ENCODE assay signal across 8 cellular contexts in genomic region chr22:45318168-45318557, GRCh38. TPM values are rescaled to one million over a fixed set of nuclear protein-coding genes. Genes with fewer than 3 reads are reported as not detected.
DNase-seq lines count a peak whose midpoint lies in the region; ATAC-seq, FAIRE-seq and TF ChIP-seq lines count a peak whose summit lies in the region.

No MANE protein-coding gene starts in this region.

- H2AFZ ChIP-seq in GM12878 (ENCODE audit: control insufficient read depth, low read depth, low read length) = peak overlapping the region; percentile 31

- TF ChIP-seq POLR2A in GM12878 (IDR thresholded peaks at IDR 0.05; ENCODE audit: low read depth, low read length) (no peak), spleen (IDR thresholded peaks at IDR 0.05) (no peak)

- H3K79me2 ChIP-seq in GM12878 (ENCODE audit: control insufficient read depth, insufficient read depth, low read length) = peaks cover 14% of the 10 kb centered on the region

- TF ChIP-seq RAD21 in GM12878 (IDR thresholded peaks at IDR 0.05; ENCODE audit: insufficient read depth, low read depth, low read length) = no peak

- peaks cover 3% of the 10 kb centered on the region; the same call in 1 of the 2 replicates for H4K20me1 ChIP-seq in GM12878 (ENCODE audit: control insufficient read depth, insufficient read depth)

- intact Hi-C loops in GM12878 (cut with micrococcal nuclease; ENCODE audit: unreplicated experiment) = loop anchor here (5.0 kb wide), 1 partner anchor 36 kb away; the partner anchor contains the start of gene UPK3A
- intact Hi-C loops in spleen (cut with DNase I; ENCODE audit: low total_unique reads) = no loop called here

- H3K9ac ChIP-seq in GM12878 (ENCODE audit: control insufficient read depth, insufficient read depth, low read length) = no peak overlapping the region; the same call in 1 of the 2 replicates

- DNase-seq in SKM-1 treated with dmso at 0.1 percent for 144 hours (lab: John Stamatoyannopoulos, UW; ENCODE audit: unreplicated experiment) (peak; percentile 57), SKM-1 (lab: John Stamatoyannopoulos, UW; ENCODE audit: unreplicated experiment) (no peak), M059J (ENCODE audit: low read depth) (peak; percentile 89), T-helper 9 cell (peak; percentile 79), GM12878 (ENCODE audit: low read depth, low spot score) (peak; percentile 68), inferior parietal cortex (ENCODE audit: extremely low spot score) (peak; percentile 62), spleen (peak; percentile 85), NCI-H526 (lab: John Stamatoyannopoulos, UW) (no peak)

- H3K36me3 ChIP-seq in GM12878 (ENCODE audit: control insufficient read depth in 2 of 2, insufficient read depth in 2 of 2, low read length in 1 of 2) (peaks cover 1 to 3% of the 10 kb centered on the region in 2 experiments; a peak in 2 of 4 replicates), spleen (peaks cover 0 to 18% (median 8%) of the 10 kb centered on the region in 6 donors)

- BruUV-seq in GM12878 (replicated peaks; lab: Mats Ljungman, UMichigan) = no TSS peak

- no peaks in the 10 kb centered on the region for H3K27me3 ChIP-seq in GM12878 (replicated peaks in 1 of 2; ENCODE audit: control insufficient read depth in 2 of 2, insufficient read depth in 2 of 2, low read length in 1 of 2)
- no peaks in the 10 kb centered on the region for H3K27me3 ChIP-seq in spleen (replicated peaks in 1 of 7)

- peaks cover 24% of the 10 kb centered on the region for H3K4me1 ChIP-seq in GM12878 (ENCODE audit: control insufficient read depth, insufficient read depth, low read length)
- peaks cover 11 to 87% (median 46%) of the 10 kb centered on the region in 6 donors for H3K4me1 ChIP-seq in spleen

- in situ Hi-C loops in GM12878 (cut with MboI) = no loop called here

- TF ChIP-seq EP300 in GM12878 (IDR thresholded peaks at IDR 0.05; ENCODE audit: borderline replicate concordance in 1 of 2, control insufficient read depth in 1 of 2, low read depth in 2 of 2, low read length in 2 of 2) = no peak

- POLR2A ChIA-PET in GM12878 (lab: Charles Lee) = no interaction called here

- ATAC-seq in GM12878 = peak; percentile 78

- peak; percentile 96 for FAIRE-seq in GM12878 (lab: Jason Lieb, UNC)

- peak overlapping the region; percentile 60 for H3K4me2 ChIP-seq in GM12878 (ENCODE audit: control insufficient read depth, insufficient read depth)

- H3K27ac ChIP-seq in GM12878 (ENCODE audit: control insufficient read depth, insufficient read depth) = peak overlapping the region; percentile 87
- H3K27ac ChIP-seq in spleen = peak overlapping the region; percentile 76 to 92 (median 84)

- WGBS in GM12878 (ENCODE audit: insufficient coverage, insufficient replicate concordance, low lambda C conversion rate, missing lambda C conversion rate) = under 1% methylated on average over 8 of the region's 8 CpGs
- WGBS in spleen, 5 donors = 6 to 13% (median 8%) methylated on average over 8 of the region's 8 CpGs

- TF ChIP-seq CTCF in GM12878 (IDR thresholded peaks at IDR 0.05 in 2 of 3, conservative IDR thresholded peaks at IDR 0.05 in 1 of 3; ENCODE audit: control insufficient read depth in 2 of 3, extremely low read depth in 1 of 3, insufficient read depth in 1 of 3, low read depth in 3 of 3, low read length in 3 of 3) (no peak), spleen (IDR thresholded peaks at IDR 0.05 in 8 of 11, conservative IDR thresholded peaks at IDR 0.05 in 3 of 11) (no peak)

- SMC1A ChIA-PET in GM12878 (lab: Charles Lee; ENCODE audit: uncharacterized antibody, unreplicated experiment) = interaction anchor here (1.2 to 2.0 kb wide), 4 partner anchors 9 to 70 kb away, joined by 3 to 6 read pairs (median 5); partner anchors contain the start of gene FAM118A

- H3K4me3 ChIP-seq in GM12878 = peak overlapping the region; percentile 4; the same call in 1 of the 2 replicates
- peak overlapping the region in 5 of 8 donors; percentile 7 to 55 (median 11) for H3K4me3 ChIP-seq in spleen

- H3K9me3 ChIP-seq in GM12878 (replicated peaks; ENCODE audit: control insufficient read depth, insufficient read depth, low read length) = no peaks in the 10 kb centered on the region
- no peaks in the 10 kb centered on the region for H3K9me3 ChIP-seq in spleen

- CTCF ChIA-PET in GM12878 (lab: Yijun Ruan, JAX) = interaction anchor here (0.7 kb wide), 1 partner anchor 54 kb away, joined by 3 read pairs; no protein-coding TSS in a partner anchor

- RAD21 ChIA-PET in GM12878 (lab: Charles Lee; ENCODE audit: unreplicated experiment) = interaction anchor here (1.2 to 1.7 kb wide), 2 partner anchors 10 to 78 kb away, joined by 3 to 4 read pairs; no protein-coding TSS in a partner anchor

TF ChIP-seq in GM12878, 131 proteins besides CTCF, POLR2A, EP300 and RAD21 (continues in another document):
- TF ChIP-seq NFXL1 (IDR thresholded peaks at IDR 0.05; ENCODE audit: borderline replicate concordance) (no peak), BCLAF1 (IDR thresholded peaks at IDR 0.05) (no peak), SREBF2 (IDR thresholded peaks at IDR 0.05; ENCODE audit: low read length) (no peak), POLR2AphosphoS2 (IDR thresholded peaks at IDR 0.05; ENCODE audit: low read depth, low read length) (no peak)

RNA-seq across cellular contexts. Expression of gene FAM118A, which starts 8.4 kb away (rescaled TPM):
- total RNA-seq in M059J (2014; rRNA removed; shearing (Covaris generic)) = 4.1 and 9.8 TPM in 2 replicates
- 527 and 548 TPM in 2 replicates for total RNA-seq in GM12878 (2013; cell fraction: nucleolus; rRNA removed)
- 59.2 and 69.5 TPM in 2 replicates for total RNA-seq in GM12878 (2014; rRNA removed)
- total RNA-seq in GM12878 (2014; rRNA removed; fragmentation: Illumina TruSeq; extraction: Trizol) = 53.0 and 54.0 TPM in 2 replicates
- total RNA-seq in GM12878 (2021) = 44.6 and 63.1 TPM in 2 replicates
- 93.5 TPM for polyA plus RNA-seq in GM12878 (2011; ENCODE audit: low read depth)
- polyA plus RNA-seq in GM12878 (2011; rRNA removed) = 332 and 365 TPM in 2 replicates
- 197 and 240 TPM in 2 replicates for polyA plus RNA-seq in GM12878 (2011; cell fraction: cytosol; rRNA removed)
- 1,350 and 1,445 TPM in 2 replicates for polyA plus RNA-seq in GM12878 (2011; cell fraction: nucleus; rRNA removed)
- polyA plus RNA-seq in GM12878 (2012) = 117 and 140 TPM in 2 replicates
- polyA plus RNA-seq in GM12878 (2014; fragmentation: Illumina TruSeq; extraction: Trizol) = 66.3 and 73.8 TPM in 2 replicates
- 10 to 100 TPM; 17.4 to 20.1 TPM for polyA plus RNA-seq in GM12878 (2014; fragmentation: Nextera tagmentation; extraction: Ambion mirVana)
- polyA plus RNA-seq in GM12878 (2014; rRNA removed) = 125 and 126 TPM in 2 replicates
- polyA plus RNA-seq in GM12878 (2016; fragmentation: Nextera tagmentation; extraction: Ambion mirVana) = 10 to 100 TPM; 41.7 to 44.1 TPM
- polyA minus RNA-seq in GM12878 (2011; rRNA and poly(A)+ RNA removed) = 53.4 and 81.5 TPM in 2 replicates
- polyA minus RNA-seq in GM12878 (2011; cell fraction: cytosol; rRNA and poly(A)+ RNA removed) = 15.4 and 18.0 TPM in 2 replicates
- polyA minus RNA-seq in GM12878 (2011; cell fraction: nucleus; rRNA and poly(A)+ RNA removed) = 94.8 and 121 TPM in 2 replicates
- 100 to 1,000 TPM in 2 of 7 donors, 10 to 100 TPM in 5; 42.2 to 127 (median 64.6) TPM for total RNA-seq in spleen
- polyA plus RNA-seq in spleen = 100 to 1,000 TPM in 1 of 3 donors, 10 to 100 TPM in 2; 13.0 to 205 (median 22.7) TPM

RNA-seq across cellular contexts. Expression of gene UPK3A, which starts 33.4 kb away (rescaled TPM):
- total RNA-seq in M059J (2014; rRNA removed; shearing (Covaris generic)) = not detected in 2 replicates
- total RNA-seq in GM12878 (2013; cell fraction: nucleolus; rRNA removed) = not detected in 2 replicates
- not detected in 2 replicates for total RNA-seq in GM12878 (2014; rRNA removed)
- not detected in 2 replicates for total RNA-seq in GM12878 (2014; rRNA removed; fragmentation: Illumina TruSeq; extraction: Trizol)
- total RNA-seq in GM12878 (2021) = not detected in 2 replicates
- polyA plus RNA-seq in GM12878 (2011; ENCODE audit: low read depth) = not detected
- polyA plus RNA-seq in GM12878 (2011; rRNA removed) = not detected in 2 replicates
- not detected in 2 replicates for polyA plus RNA-seq in GM12878 (2011; cell fraction: cytosol; rRNA removed)
- not detected in 2 replicates for polyA plus RNA-seq in GM12878 (2011; cell fraction: nucleus; rRNA removed)
- 0.18 TPM in 1 of 2 replicates, not detected in the other for polyA plus RNA-seq in GM12878 (2012)
- polyA plus RNA-seq in GM12878 (2014; fragmentation: Illumina TruSeq; extraction: Trizol) = not detected in 2 replicates
- polyA plus RNA-seq in GM12878 (2014; fragmentation: Nextera tagmentation; extraction: Ambion mirVana) = not detected
- not detected in 2 replicates for polyA plus RNA-seq in GM12878 (2014; rRNA removed)
- polyA plus RNA-seq in GM12878 (2016; fragmentation: Nextera tagmentation; extraction: Ambion mirVana) = not detected
- not detected in 2 replicates for polyA minus RNA-seq in GM12878 (2011; rRNA and poly(A)+ RNA removed)
- polyA minus RNA-seq in GM12878 (2011; cell fraction: cytosol; rRNA and poly(A)+ RNA removed) = not detected in 2 replicates
- not detected in 2 replicates for polyA minus RNA-seq in GM12878 (2011; cell fraction: nucleus; rRNA and poly(A)+ RNA removed)
- 1 to 10 TPM in 1 of 7 donors, under 1 TPM in 1, not detected in 5; 0.79 to 1.4 TPM for total RNA-seq in spleen
- 1 to 10 TPM in 2 of 3 donors, under 1 TPM in 1; 0.35 to 2.7 (median 2.4) TPM for polyA plus RNA-seq in spleen

Comparison
In these comparisons a context has a peak if more than half of its experiments do, and no peak if none do; other contexts are left out.
1. DNase-seq: peak in SKM-1 treated with dmso at 0.1 percent for 144 hours (single experiment), M059J (single experiment), T-helper 9 cell (single experiment), GM12878 (single experiment), inferior parietal cortex (single experiment) and spleen (single experiment); none in SKM-1 (single experiment) and NCI-H526 (0 of 2).